ENCODE assay signal across 16 cellular contexts in genomic region chr20:6311841-6312655, GRCh38.
"Had no signal": no experiment of that assay in that cellular context is flagged by ENCODE, and none has a peak within 500 bp of the region (broad histone marks: within the 10 kb centered on the region; RNA-seq: fewer than 3 reads in every experiment).

No MANE protein-coding gene starts in this region.

- H3K4me1 ChIP-seq: gastrocnemius medialis, pancreas, psoas muscle, tibial artery had no signal

- H3K4me3 ChIP-seq: gastrocnemius medialis, pancreas, psoas muscle, tibial artery had no signal

- H3K27ac ChIP-seq: gastrocnemius medialis, pancreas, psoas muscle, tibial artery had no signal

- H3K27me3 ChIP-seq: gastrocnemius medialis, pancreas, tibial artery had no signal

- DNase-seq: activated CD8-positive, alpha-beta memory T cell treated with anti-CD3 and anti-CD28 coated beads for 24 hours; activated CD8-positive, alpha-beta memory T cell treated with anti-CD3 and anti-CD28 coated beads, Interleukin-2, amount 50 U/mL, for 4 hours; activated naive CD4-positive, alpha-beta T cell treated with Interleukin-2 at 50 U/mL for 16 hours; activated naive CD8-positive, alpha-beta T cell treated with anti-CD3 and anti-CD28 coated beads for 36 hours; activated T-cell treated with anti-CD3 and anti-CD28 coated beads, Interleukin-2, amount 50 U/mL, for 4 hours; erythroblast; gastrocnemius medialis; hippocampal formation; pancreas; psoas muscle; right cardiac atrium; stimulated activated CD4-positive, alpha-beta T cell treated with anti-CD3 and anti-CD28 coated beads, Interleukin-12 subunit alpha, Interleukin-12 subunit beta, amount 100 ng/mL, for 4 hours; stimulated activated CD4-positive, alpha-beta T cell treated with anti-CD3 and anti-CD28 coated beads, Interleukin-4, amount 100 ng/mL, for 4 hours; T1000; tibial artery had no signal

- ATAC-seq: activated T-cell treated with anti-CD3 and anti-CD28 coated beads, Interleukin-2, amount 50 U/mL, for 4 hours; gastrocnemius medialis; pancreas; psoas muscle; right cardiac atrium; WTC11 had no signal

- H3K9me3 ChIP-seq: gastrocnemius medialis, pancreas had no signal

- H3K36me3 ChIP-seq: gastrocnemius medialis, pancreas, tibial artery had no signal
